In genomic region chr16:5575121-5575520, GRCh38 we compare ENCODE assay signal across 8 cellular contexts.
"Had no signal": no experiment of that assay in that cellular context is flagged by ENCODE, and none has a peak within 500 bp of the region (broad histone marks: within the 10 kb centered on the region; RNA-seq: fewer than 3 reads in every experiment).

No MANE protein-coding gene starts in this region.

- DNase-seq: GDM1, GF-D8 had no signal

- ATAC-seq: GM12878 had no signal

- FAIRE-seq: G401.6, GM12878, GM12891, GM12892, GM18507, GM19239 had no signal

- H3K4me3 ChIP-seq: GM12878 had no signal
